In genomic region chr6:135496805-135497411, GRCh38 we compare ENCODE assay signal across 8 cellular contexts. TPM values are rescaled to one million over a fixed set of nuclear protein-coding genes. Genes with fewer than 3 reads are reported as not detected.
DNase-seq lines count a peak whose midpoint lies in the region; ATAC-seq and TF ChIP-seq lines count a peak whose summit lies in the region.

No MANE protein-coding gene starts in this region.

- ATAC-seq in thoracic aorta (ENCODE audit: insufficient number of reproducible peaks, low FRiP score, low read depth) (no peak), GM18498 (IDR thresholded peaks at IDR 0.05; ENCODE audit: unreplicated experiment) (no peak)

- no peaks in the 10 kb centered on the region for H3K9me3 ChIP-seq in thoracic aorta

- peaks cover 9 to 16% of the 10 kb centered on the region in 2 donors for H3K4me1 ChIP-seq in thoracic aorta (ENCODE audit: control insufficient read depth in 1 of 2, low read depth in 2 of 2)

- no peak for TF ChIP-seq CTCF in VCaP (conservative IDR thresholded peaks at IDR 0.05)
- no peak for TF ChIP-seq CTCF in thoracic aorta (IDR thresholded peaks at IDR 0.05)

- H3K4me3 ChIP-seq in thoracic aorta, result peak overlapping the region; percentile 95

- H3K27me3 ChIP-seq in thoracic aorta (replicated peaks; ENCODE audit: insufficient read depth), result no peaks in the 10 kb centered on the region

- H3K36me3 ChIP-seq in thoracic aorta, result no peaks in the 10 kb centered on the region

- DNase-seq in NCI-H2107 treated with DMSO at 0.1 percent for 48 hours (lab: John Stamatoyannopoulos, UW; ENCODE audit: unreplicated experiment) (peak; percentile 27), NCI-H2107 (lab: John Stamatoyannopoulos, UW) (no peak), inferior parietal cortex (ENCODE audit: extremely low spot score) (peak; percentile 20), thoracic aorta (ENCODE audit: low spot score) (no peak), NCI-H446 treated with DMSO at 0.1 percent for 48 hours (lab: John Stamatoyannopoulos, UW) (no peak), A172 (ENCODE audit: low spot score) (no peak)

- peak overlapping the region; percentile 73 for H3K27ac ChIP-seq in VCaP
- peak overlapping the region; percentile 97 to 99 for H3K27ac ChIP-seq in thoracic aorta

RNA-seq across cellular contexts. Expression of gene AHI1, which starts 0.6 kb away (rescaled TPM):
- total RNA-seq in thoracic aorta, result 10 to 100 TPM; 21.7 to 65.5 TPM
- total RNA-seq in A172 (2014; rRNA removed; shearing (Covaris generic)), result 8.0 and 10.0 TPM in 2 replicates

Comparison
In these comparisons a context has a peak if more than half of its experiments do, and no peak if none do; other contexts are left out.
1. DNase-seq: peak in NCI-H2107 treated with DMSO at 0.1 percent for 48 hours (single experiment) and inferior parietal cortex (single experiment); none in NCI-H2107 (single experiment), thoracic aorta (single experiment), NCI-H446 treated with DMSO at 0.1 percent for 48 hours (single experiment) and A172 (single experiment).